8 cellular contexts compared by ENCODE assay signal in the genomic region with DNA sequence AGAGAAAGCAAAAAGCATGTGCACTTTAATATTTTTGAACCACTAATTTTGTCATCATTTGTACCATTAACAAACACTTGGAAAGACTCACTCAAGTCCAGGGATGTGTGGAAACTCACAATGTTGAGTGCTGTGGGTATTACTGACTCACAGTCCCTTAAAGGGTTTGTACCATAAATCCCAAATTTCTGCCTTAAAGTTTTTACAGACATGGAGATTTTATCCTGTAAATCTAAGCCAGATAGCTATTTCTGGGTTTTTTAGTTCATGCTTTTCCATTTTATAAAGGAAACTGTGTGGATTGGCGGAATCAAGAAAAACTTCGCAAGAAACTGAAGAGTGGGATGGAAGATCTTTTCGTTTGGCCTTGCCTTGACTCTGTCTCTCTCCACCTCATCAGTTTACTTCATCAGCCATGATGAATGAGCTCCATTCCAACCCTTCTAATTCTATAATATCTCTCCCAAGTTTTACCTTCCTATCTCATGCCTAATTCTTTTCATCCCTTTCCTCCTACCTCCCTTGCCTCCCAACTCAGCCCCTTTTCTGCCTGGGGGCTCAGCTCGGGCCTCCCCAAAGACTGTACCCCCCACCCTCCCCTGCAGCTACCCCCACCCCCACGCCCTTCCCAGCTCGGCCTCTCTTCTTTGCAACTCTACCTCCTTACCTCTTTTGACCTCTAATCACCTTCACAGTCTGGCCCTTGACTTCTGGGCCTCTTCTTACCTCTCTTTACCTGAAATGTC.
A peak's percentile ranks its signal among the peaks of the same experiment; 100 is the strongest.
DNase-seq lines count a peak whose midpoint lies in the region; ATAC-seq and TF ChIP-seq lines count a peak whose summit lies in the region.

No MANE protein-coding gene starts in this region.

- no peak for ATAC-seq in HG03521 (IDR thresholded peaks at IDR 0.05; ENCODE audit: unreplicated experiment)

- CTCF ChIA-PET in CD4-positive, alpha-beta memory T cell (lab: Charles Lee; ENCODE audit: partially characterized antibody) = interaction anchor here (0.6 to 2.0 kb wide), 10 partner anchors 15 to 315 kb away, joined by 3 to 15 read pairs (median 4); no protein-coding TSS in a partner anchor

- peaks cover 11 to 35% of the 10 kb centered on the region in 2 donors for H3K36me3 Mint-ChIP-seq in CD4-positive, alpha-beta memory T cell
- H3K36me3 Mint-ChIP-seq in chondrocyte (ENCODE audit: low read depth) = no peaks in the 10 kb centered on the region

- H3K27ac Mint-ChIP-seq in CD4-positive, alpha-beta memory T cell = peak overlapping the region; percentile 95 to 100 (median 99)
- H3K27ac Mint-ChIP-seq in chondrocyte (ENCODE audit: unreplicated experiment) = peak overlapping the region; percentile 98

- H3K4me1 ChIP-seq in CD4-positive, alpha-beta memory T cell (ENCODE audit: insufficient read depth, low read length) = peaks cover 44% of the 10 kb centered on the region
- H3K4me1 ChIP-seq in muscle layer of duodenum (ENCODE audit: control insufficient read depth in 1 of 2, insufficient read depth in 2 of 2, low read length in 2 of 2) = peaks cover 0 to 16% of the 10 kb centered on the region in 2 donors

- no peaks in the 10 kb centered on the region for H3K27me3 ChIP-seq in CD4-positive, alpha-beta memory T cell (ENCODE audit: insufficient read depth, low read length)
- H3K27me3 ChIP-seq in muscle layer of duodenum (ENCODE audit: low read depth, low read length) = no peaks in the 10 kb centered on the region

- peaks cover 0 to 1% of the 10 kb centered on the region in 2 donors for H3K27me3 Mint-ChIP-seq in CD4-positive, alpha-beta memory T cell
- peaks cover 4% of the 10 kb centered on the region for H3K27me3 Mint-ChIP-seq in chondrocyte (ENCODE audit: low read depth)

- H3K4me3 ChIP-seq in CD4-positive, alpha-beta memory T cell (ENCODE audit: low read length in 2 of 2) = peak overlapping the region; percentile 52 to 98
- H3K4me3 ChIP-seq in muscle layer of duodenum (ENCODE audit: low read depth in 1 of 2, low read length in 2 of 2) = peak overlapping the region; percentile 92 to 94

- peaks cover 37 to 74% (median 43%) of the 10 kb centered on the region in 4 donors for H3K4me1 Mint-ChIP-seq in CD4-positive, alpha-beta memory T cell
- H3K4me1 Mint-ChIP-seq in chondrocyte (ENCODE audit: low read depth) = peaks cover 47% of the 10 kb centered on the region

- peaks cover 0 to 4% (median 0%) of the 10 kb centered on the region in 8 donors for H3K9me3 Mint-ChIP-seq in CD4-positive, alpha-beta memory T cell
- no peaks in the 10 kb centered on the region for H3K9me3 Mint-ChIP-seq in chondrocyte (ENCODE audit: low read depth)

- DNase-seq in CD4-positive, alpha-beta memory T cell = no peak
- peak; percentile 58 for DNase-seq in M059J (ENCODE audit: low read depth)
- no peak for DNase-seq in chondrocyte (ENCODE audit: low spot score)
- DNase-seq in activated CD4-positive, CD25-positive, alpha-beta regulatory T cell treated with anti-CD3 and anti-CD28 coated beads, Interleukin-2, amount 50 U/mL, for 72 hours = no peak
- DNase-seq in GM13977 (ENCODE audit: low spot score) = no peak
- DNase-seq in GM19240 (ENCODE audit: insufficient read length, low spot score) = no peak

- peak overlapping the region; percentile 99 for H3K27ac ChIP-seq in CD4-positive, alpha-beta memory T cell (ENCODE audit: low read depth, low read length)
- H3K27ac ChIP-seq in muscle layer of duodenum (ENCODE audit: low read length) = peak overlapping the region; percentile 97

- no peaks in the 10 kb centered on the region for H3K9me3 ChIP-seq in CD4-positive, alpha-beta memory T cell (ENCODE audit: control insufficient read depth in 1 of 2, low read length in 2 of 2)
- H3K9me3 ChIP-seq in muscle layer of duodenum (ENCODE audit: control insufficient read depth in 1 of 2, low read length in 2 of 2) = no peaks in the 10 kb centered on the region

- no peak for TF ChIP-seq CTCF in chondrocyte (IDR thresholded peaks at IDR 0.05)
- no peak for TF ChIP-seq CTCF in GM13977 (IDR thresholded peaks at IDR 0.05; ENCODE audit: extremely low read depth, insufficient read depth, missing control alignments)

- POLR2A ChIA-PET in CD4-positive, alpha-beta memory T cell (lab: Charles Lee; ENCODE audit: partially characterized antibody) = interaction anchor here (0.8 to 9.5 kb wide), 23 partner anchors 9 to 256 kb away, joined by 3 to 176 read pairs (median 5); partner anchors contain the start of gene MKLN1

- in situ Hi-C loops in GM13977 (cut with MboI; ENCODE audit: low pct_unique_long_range_greater_than_20kb, low sequenced_read_pairs, unreplicated experiment) = no loop called here

- H3K36me3 ChIP-seq in CD4-positive, alpha-beta memory T cell (ENCODE audit: insufficient read depth, low read length) = no peaks in the 10 kb centered on the region
- H3K36me3 ChIP-seq in muscle layer of duodenum (ENCODE audit: control insufficient read depth in 1 of 2, insufficient read depth in 2 of 2, low read length in 2 of 2) = peaks cover 0 to 28% of the 10 kb centered on the region in 2 donors

- intact Hi-C loops in CD4-positive, alpha-beta memory T cell (cut with micrococcal nuclease) = loop anchor here (5.0 to 10.0 kb wide), 5 partner anchors 37 to 147 kb away; no protein-coding TSS in a partner anchor

- H3K4me3 Mint-ChIP-seq in CD4-positive, alpha-beta memory T cell = peak overlapping the region; percentile 84 to 99 (median 98)
- H3K4me3 Mint-ChIP-seq in chondrocyte (ENCODE audit: unreplicated experiment) = peak overlapping the region; percentile 97
